Comparison of ENCODE assay signal across 8 cellular contexts in genomic region chr12:10562306-10562933, GRCh38. TPM values are rescaled to one million over a fixed set of nuclear protein-coding genes. Genes with fewer than 3 reads are reported as not detected.
DNase-seq lines count a peak whose midpoint lies in the region; ATAC-seq, FAIRE-seq and TF ChIP-seq lines count a peak whose summit lies in the region.

No MANE protein-coding gene starts in this region.

- H3K9me3 ChIP-seq in H9 (ENCODE audit: control insufficient read depth, low read depth, low read length), result no peaks in the 10 kb centered on the region

- no peak overlapping the region for H2BK5ac ChIP-seq in H9 (ENCODE audit: insufficient read length, low read length)

- no peaks in the 10 kb centered on the region for H3K79me2 ChIP-seq in H9 (ENCODE audit: insufficient read depth, low read length)

- H3K27ac Mint-ChIP-seq in H9, result no peak overlapping the region
- peak overlapping the region; percentile 29 for H3K27ac Mint-ChIP-seq in effector memory CD8-positive, alpha-beta T cell
- H3K27ac Mint-ChIP-seq in natural killer cell treated with Interleukin-12 subunit alpha and Interleukin-12 subunit beta and Interleukin-15 and Interleukin-18, amount 100 ng/mL, for 72 hours, result peak overlapping the region; percentile 30 to 95

- H3K4me2 ChIP-seq in H9 (ENCODE audit: insufficient read depth, insufficient read length, low read length), result no peak overlapping the region

- no peak overlapping the region for H2BK20ac ChIP-seq in H9 (ENCODE audit: low read depth, low read length, poor library complexity, severe bottlenecking)

- H3T11ph ChIP-seq in H9 (ENCODE audit: low read length), result no peak overlapping the region

- H3K27ac ChIP-seq in H9 (ENCODE audit: insufficient read length, low read depth, low read length), result no peak overlapping the region

- H3K56ac ChIP-seq in H9 (ENCODE audit: insufficient read length, low read depth, low read length), result no peak overlapping the region

- H3K23ac ChIP-seq in H9 (ENCODE audit: insufficient read length, low read depth, low read length), result no peak overlapping the region

- no peak overlapping the region for H4K8ac ChIP-seq in H9 (replicated peaks; ENCODE audit: insufficient read length, low read depth, low read length)

- H3K9me3 Mint-ChIP-seq in H9, result no peaks in the 10 kb centered on the region
- H3K9me3 Mint-ChIP-seq in effector memory CD8-positive, alpha-beta T cell, result no peaks in the 10 kb centered on the region
- H3K9me3 Mint-ChIP-seq in natural killer cell treated with Interleukin-12 subunit alpha and Interleukin-12 subunit beta and Interleukin-15 and Interleukin-18, amount 100 ng/mL, for 72 hours, result no peaks in the 10 kb centered on the region

- no peak overlapping the region for H4K5ac ChIP-seq in H9 (ENCODE audit: insufficient read length, low read depth, low read length)

- no peak overlapping the region for H2AK5ac ChIP-seq in H9 (ENCODE audit: insufficient read length, low read length)

- no peak overlapping the region for H3K14ac ChIP-seq in H9 (ENCODE audit: insufficient read depth, low read length)

- no peaks in the 10 kb centered on the region for H3K23me2 ChIP-seq in H9 (ENCODE audit: insufficient read length, low read depth, low read length, poor library complexity, severe bottlenecking)

- H3K9ac ChIP-seq in H9 (ENCODE audit: extremely low read depth, insufficient read length, low read length), result no peak overlapping the region

- H2BK120ac ChIP-seq in H9 (ENCODE audit: low read depth, low read length, poor library complexity, severe bottlenecking), result no peak overlapping the region

- no peak overlapping the region for H2BK12ac ChIP-seq in H9 (ENCODE audit: insufficient read length, low read depth, low read length)

- DNase-seq in D721Med (ENCODE audit: insufficient read length, low spot score) (no peak), H9 (no peak), OCI-M1 (lab: John Stamatoyannopoulos, UW) (peak; percentile 67), GM19240 (ENCODE audit: insufficient read length, low spot score) (no peak)
- DNase-seq in effector memory CD8-positive, alpha-beta T cell, result peak; percentile 42 to 63 (median 44)
- DNase-seq in natural killer cell treated with Interleukin-12 subunit alpha and Interleukin-12 subunit beta and Interleukin-15 and Interleukin-18, amount 100 ng/mL, for 72 hours (ENCODE audit: low spot score), result no peak

- H3K4ac ChIP-seq in H9 (ENCODE audit: low read depth, low read length), result no peak overlapping the region

- WGBS in H9 (ENCODE audit: extremely low coverage, insufficient read length, low lambda C conversion rate), result no CpG with 5 or more reads among the region's 1 CpG

- ATAC-seq in effector memory CD8-positive, alpha-beta T cell (replicated peaks), result no peak
- ATAC-seq in natural killer cell treated with Interleukin-12 subunit alpha and Interleukin-12 subunit beta and Interleukin-15 and Interleukin-18, amount 100 ng/mL, for 72 hours, result peak in 1 of 2 donors; percentile 53
- no peak for ATAC-seq in GM18519 (IDR thresholded peaks at IDR 0.05; ENCODE audit: low FRiP score, unreplicated experiment)
- no peak for ATAC-seq in GM19397 (IDR thresholded peaks at IDR 0.05; ENCODE audit: unreplicated experiment)

- H2BK15ac ChIP-seq in H9 (ENCODE audit: low read depth, low read length), result no peak overlapping the region

- no peak overlapping the region for H2AFZ ChIP-seq in H9 (ENCODE audit: low read length)

- no peak overlapping the region for H4K91ac ChIP-seq in H9 (ENCODE audit: insufficient read length, low read depth, low read length)

- H3K36me3 Mint-ChIP-seq in H9 (ENCODE audit: insufficient read depth in 1 of 3, low read depth in 3 of 3), result no peaks in the 10 kb centered on the region
- H3K36me3 Mint-ChIP-seq in effector memory CD8-positive, alpha-beta T cell (ENCODE audit: insufficient read depth), result peaks cover 28% of the 10 kb centered on the region
- peaks cover 24% of the 10 kb centered on the region for H3K36me3 Mint-ChIP-seq in natural killer cell treated with Interleukin-12 subunit alpha and Interleukin-12 subunit beta and Interleukin-15 and Interleukin-18, amount 100 ng/mL, for 72 hours

- peak; percentile 86 for TF ChIP-seq CTCF in D721Med (IDR thresholded peaks at IDR 0.05; ENCODE audit: insufficient read depth, missing control alignments)
- peak; percentile 81 for TF ChIP-seq CTCF in H9 (conservative IDR thresholded peaks at IDR 0.05)

- no peak overlapping the region for H3K4me3 Mint-ChIP-seq in H9
- peak overlapping the region in 1 of 2 donors; percentile 8 for H3K4me3 Mint-ChIP-seq in effector memory CD8-positive, alpha-beta T cell
- H3K4me3 Mint-ChIP-seq in natural killer cell treated with Interleukin-12 subunit alpha and Interleukin-12 subunit beta and Interleukin-15 and Interleukin-18, amount 100 ng/mL, for 72 hours, result peak overlapping the region; percentile 74

- H3K4me1 Mint-ChIP-seq in H9, result peaks cover 7 to 9% of the 10 kb centered on the region in 2 experiments
- H3K4me1 Mint-ChIP-seq in effector memory CD8-positive, alpha-beta T cell (ENCODE audit: low read depth in 2 of 2), result peaks cover 25 to 59% of the 10 kb centered on the region in 2 donors
- H3K4me1 Mint-ChIP-seq in natural killer cell treated with Interleukin-12 subunit alpha and Interleukin-12 subunit beta and Interleukin-15 and Interleukin-18, amount 100 ng/mL, for 72 hours (ENCODE audit: low read depth in 2 of 2), result peaks cover 35 to 76% of the 10 kb centered on the region in 2 donors

- no peaks in the 10 kb centered on the region for H3K79me1 ChIP-seq in H9 (ENCODE audit: insufficient read depth, low read depth, low read length, poor library complexity, severe bottlenecking)

- H3K18ac ChIP-seq in H9 (ENCODE audit: insufficient read length, low read depth, low read length), result no peak overlapping the region

- peak; percentile 84 for FAIRE-seq in D721Med (lab: Jason Lieb, UNC)

- no peaks in the 10 kb centered on the region; the same call in 1 of the 2 replicates for H3K4me1 ChIP-seq in H9 (ENCODE audit: insufficient read depth, low read length)

- no peaks in the 10 kb centered on the region for H4K20me1 ChIP-seq in H9 (ENCODE audit: control insufficient read depth, insufficient read depth, insufficient read length)

- H3K27me3 Mint-ChIP-seq in H9 (ENCODE audit: low read depth), result 0 out of 2 replicates have a peak, but pooled peaks cover 1% of the 10 kb centered on the region
- no peaks in the 10 kb centered on the region for H3K27me3 Mint-ChIP-seq in effector memory CD8-positive, alpha-beta T cell
- H3K27me3 Mint-ChIP-seq in natural killer cell treated with Interleukin-12 subunit alpha and Interleukin-12 subunit beta and Interleukin-15 and Interleukin-18, amount 100 ng/mL, for 72 hours, result no peaks in the 10 kb centered on the region

- no peaks in the 10 kb centered on the region for H3K27me3 ChIP-seq in H9 (ENCODE audit: insufficient read depth, low read length)

RNA-seq across cellular contexts. Expression of gene MAGOHB, which starts 51.0 kb away (rescaled TPM):
- 64.5 and 66.6 TPM in 2 replicates for total RNA-seq in H9 (2021)
- total RNA-seq in natural killer cell treated with Interleukin-12 subunit alpha and Interleukin-12 subunit beta and Interleukin-15 and Interleukin-18, amount 100 ng/mL, for 72 hours, result 10 to 100 TPM; 84.0 to 94.4 TPM

RNA-seq across cellular contexts. Expression of gene EIF2S3B, which starts 56.7 kb away (rescaled TPM):
- total RNA-seq in H9 (2021), result 2.1 and 2.2 TPM in 2 replicates
- total RNA-seq in natural killer cell treated with Interleukin-12 subunit alpha and Interleukin-12 subunit beta and Interleukin-15 and Interleukin-18, amount 100 ng/mL, for 72 hours, result under 1 TPM; 0.33 to 0.45 TPM

Comparison
In these comparisons a context has a peak if more than half of its experiments do, and no peak if none do; other contexts are left out.
1. DNase-seq: peak in OCI-M1 (single experiment) and effector memory CD8-positive, alpha-beta T cell (3 of 3); none in D721Med (single experiment), H9 (single experiment), natural killer cell treated with Interleukin-12 subunit alpha and Interleukin-12 subunit beta and Interleukin-15 and Interleukin-18, amount 100 ng/mL, for 72 hours (single experiment) and GM19240 (single experiment).
2. H3K27ac Mint-ChIP-seq: peak in effector memory CD8-positive, alpha-beta T cell (2 of 2) and natural killer cell treated with Interleukin-12 subunit alpha and Interleukin-12 subunit beta and Interleukin-15 and Interleukin-18, amount 100 ng/mL, for 72 hours (2 of 2); none in H9 (0 of 3).